28 cellular contexts compared by ENCODE assay signal in the genomic region with DNA sequence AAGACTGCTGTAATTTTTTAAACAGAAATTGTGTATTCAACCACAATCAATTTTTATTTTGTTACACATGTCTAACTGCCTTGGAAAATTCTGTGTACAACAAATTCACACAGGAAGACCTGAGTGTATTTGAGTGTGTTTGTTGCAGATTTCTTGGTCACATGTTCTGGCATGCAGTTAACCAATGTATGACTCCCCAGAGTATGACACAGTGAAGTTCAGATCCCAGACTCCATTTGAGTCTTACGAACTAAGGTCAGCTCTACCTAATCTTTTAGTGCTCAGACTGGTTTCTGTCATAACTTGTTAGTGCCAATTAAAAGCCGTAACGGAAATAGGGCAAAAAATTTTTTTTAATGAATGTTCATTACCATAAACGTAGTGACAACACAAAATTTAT. TPM values are rescaled to one million over a fixed set of nuclear protein-coding genes. Genes with fewer than 3 reads are reported as not detected.
"Had no signal": no experiment of that assay in that cellular context is flagged by ENCODE, and none has a peak within 500 bp of the region (broad histone marks: within the 10 kb centered on the region; RNA-seq: fewer than 3 reads in every experiment).

No MANE protein-coding gene starts in this region.

- H3K9ac ChIP-seq: SK-N-SH had no signal

- H3K4me3 Mint-ChIP-seq: activated CD8-positive, alpha-beta T cell treated with anti-CD3 and anti-CD28 coated beads for 36 hours; activated naive CD8-positive, alpha-beta T cell treated with anti-CD3 and anti-CD28 coated beads, Interleukin-2, amount 10 ng/mL, durations not matched to agents 7 days and 5 days; activated T-cell treated with anti-CD3 and anti-CD28 coated beads, Interleukin-2, amount 50 U/mL, for 72 hours had no signal

- H3K27me3 ChIP-seq: adrenal gland, MG63, SJCRH30 had no signal

- H3K9me3 Mint-ChIP-seq: activated CD8-positive, alpha-beta T cell treated with anti-CD3 and anti-CD28 coated beads for 36 hours; activated naive CD8-positive, alpha-beta T cell treated with anti-CD3 and anti-CD28 coated beads, Interleukin-2, amount 10 ng/mL, durations not matched to agents 7 days and 5 days had no signal

- DNase-seq: activated CD4-positive, alpha-beta T cell treated with anti-CD3 and anti-CD28 coated beads for 4 hours; activated CD8-positive, alpha-beta memory T cell treated with anti-CD3 and anti-CD28 coated beads, Interleukin-2, amount 50 U/mL, for 4 hours; activated CD8-positive, alpha-beta T cell treated with anti-CD3 and anti-CD28 coated beads for 36 hours; activated naive CD4-positive, alpha-beta T cell treated with anti-CD3 and anti-CD28 coated beads, Interleukin-2, amount 50 U/mL, for 16 hours; activated naive CD8-positive, alpha-beta T cell treated with anti-CD3 and anti-CD28 coated beads, Interleukin-2, amount 10 ng/mL, durations not matched to agents 7 days and 5 days; activated T-cell treated with anti-CD3 and anti-CD28 coated beads, Interleukin-2, amount 50 U/mL, for 72 hours; adrenal gland; anterior cingulate cortex; central memory CD4-positive, alpha-beta T cell; KG1; MG63; MV-4-11; NCI-H1092 treated with DMSO at 0.1 percent for 48 hours; NCI-H1417 treated with DMSO at 0.1 percent for 48 hours; NCI-H1694; NCI-H2029; NCI-H2107; NCI-H2171 treated with DMSO at 0.1 percent for 48 hours; NCI-H226; NCI-H526; NCI-H82; Right ventricle myocardium superior; SJCRH30; SK-N-SH; T-helper 1 cell; WERI-Rb-1 had no signal

- H3K36me3 Mint-ChIP-seq: activated naive CD8-positive, alpha-beta T cell treated with anti-CD3 and anti-CD28 coated beads, Interleukin-2, amount 10 ng/mL, durations not matched to agents 7 days and 5 days had no signal

- H3K36me3 ChIP-seq: adrenal gland, MG63, SJCRH30, WERI-Rb-1 had no signal

- ATAC-seq: activated CD4-positive, CD25-positive, alpha-beta regulatory T cell treated with anti-CD3 and anti-CD28 coated beads, Interleukin-2, amount 50 U/mL, for 24 hours; activated CD8-positive, alpha-beta T cell treated with anti-CD3 and anti-CD28 coated beads for 36 hours; activated T-cell treated with anti-CD3 and anti-CD28 coated beads, Interleukin-2, amount 50 U/mL, for 72 hours had no signal

- H3K27ac Mint-ChIP-seq: activated CD8-positive, alpha-beta T cell treated with anti-CD3 and anti-CD28 coated beads for 36 hours; activated naive CD8-positive, alpha-beta T cell treated with anti-CD3 and anti-CD28 coated beads, Interleukin-2, amount 10 ng/mL, durations not matched to agents 7 days and 5 days; activated T-cell treated with anti-CD3 and anti-CD28 coated beads, Interleukin-2, amount 50 U/mL, for 72 hours had no signal

- H3K27ac ChIP-seq: adrenal gland, SJCRH30, WERI-Rb-1 had no signal

- H3K4me3 ChIP-seq: adrenal gland, MG63, SJCRH30 had no signal

- H3K9me3 ChIP-seq: adrenal gland, MG63, SJCRH30, SK-N-SH had no signal

RNA-seq across cellular contexts. Expression of gene GNAI1, which starts 5.8 kb away (rescaled TPM):
- total RNA-seq: OCI-LY7 had no signal
